In the genomic region with DNA sequence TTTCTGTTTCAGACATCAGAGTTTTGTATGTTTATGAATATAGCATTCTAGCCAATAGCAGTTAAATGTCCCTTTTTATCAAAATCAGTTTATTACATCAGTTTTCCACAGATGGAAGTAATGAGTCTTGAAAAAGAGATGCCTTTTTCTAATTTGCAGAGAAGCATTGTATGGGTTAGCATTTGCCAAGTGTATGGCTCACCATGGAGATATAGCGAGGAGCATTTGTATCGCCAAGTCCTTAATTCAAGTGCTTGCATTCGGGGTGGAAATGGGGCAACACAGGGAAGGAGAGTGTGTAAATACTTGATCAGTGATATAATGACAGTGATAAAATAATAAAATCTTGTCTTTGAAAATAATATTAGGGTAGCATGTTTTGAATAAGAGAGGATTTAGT, we compare ENCODE assay signal across 10 cellular contexts. TPM values are rescaled to one million over a fixed set of nuclear protein-coding genes. Genes with fewer than 3 reads are reported as not detected.
"Had no signal": no experiment of that assay in that cellular context is flagged by ENCODE, and none has a peak within 500 bp of the region (broad histone marks: within the 10 kb centered on the region; RNA-seq: fewer than 3 reads in every experiment).

No MANE protein-coding gene starts in this region.

- ATAC-seq: naive thymus-derived CD8-positive, alpha-beta T cell; pancreas had no signal

- H3K36me3 Mint-ChIP-seq: activated naive CD8-positive, alpha-beta T cell had no signal

- H3K4me1 Mint-ChIP-seq: endodermal cell had no signal

- DNase-seq: cerebellar nuclear complex; endodermal cell; kidney glomerular epithelial cell; mesenchymal stem cell; naive thymus-derived CD8-positive, alpha-beta T cell; pancreas; sigmoid colon; uterus had no signal

- H3K9me3 Mint-ChIP-seq: endodermal cell; naive thymus-derived CD8-positive, alpha-beta T cell had no signal

- H3K27me3 Mint-ChIP-seq: activated naive CD8-positive, alpha-beta T cell; naive thymus-derived CD8-positive, alpha-beta T cell had no signal

- H3K4me3 Mint-ChIP-seq: endodermal cell; naive thymus-derived CD8-positive, alpha-beta T cell had no signal

- H3K27ac ChIP-seq: pancreas, sigmoid colon, uterus had no signal

- H3K27ac Mint-ChIP-seq: endodermal cell had no signal

- H3K4me3 ChIP-seq: pancreas, sigmoid colon, uterus had no signal

RNA-seq across cellular contexts. Expression of a gene that starts 42.9 kb away (rescaled TPM):
- total RNA-seq: endodermal cell, epithelial cell of proximal tubule had no signal
